Comparison of ENCODE assay signal across 8 cellular contexts in the genomic region with DNA sequence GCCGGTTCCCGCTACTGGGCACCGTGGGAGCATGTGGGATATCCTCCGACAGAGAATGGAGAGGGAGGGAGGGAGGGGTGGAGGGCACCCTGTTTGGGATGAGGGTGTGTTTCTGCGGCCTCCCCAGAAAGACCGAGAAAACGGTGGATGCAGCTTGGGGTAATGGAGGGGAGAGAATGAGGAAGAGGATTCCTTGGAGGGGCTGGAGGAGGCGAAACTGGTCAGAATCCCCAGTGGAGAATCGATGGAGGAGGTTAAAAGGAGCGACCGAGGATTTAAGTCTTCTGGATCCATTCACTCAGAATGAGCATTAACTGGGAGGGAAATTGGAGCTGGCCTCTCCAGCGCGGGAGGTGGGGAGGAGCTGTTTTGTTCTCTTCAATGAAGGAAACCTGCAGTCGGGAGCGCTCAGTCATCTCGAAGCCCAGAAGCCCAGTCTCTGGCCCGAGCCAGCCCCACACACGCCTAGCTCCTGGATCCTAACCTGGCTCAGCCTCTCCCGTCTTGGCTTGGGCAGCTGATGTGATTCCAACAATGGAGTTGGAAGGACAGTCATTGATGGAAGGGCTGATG. TPM values are rescaled to one million over a fixed set of nuclear protein-coding genes. Genes with fewer than 3 reads are reported as not detected.
DNase-seq lines count a peak whose midpoint lies in the region; ATAC-seq and TF ChIP-seq lines count a peak whose summit lies in the region.

No MANE protein-coding gene starts in this region.

- H3K9me3 Mint-ChIP-seq in activated naive CD4-positive, alpha-beta T cell treated with anti-CD3 and anti-CD28 coated beads, Interleukin-2, amount 50 U/mL, for 24 hours: no peaks in the 10 kb centered on the region
- H3K9me3 Mint-ChIP-seq in natural killer cell treated with Interleukin-12 subunit alpha and Interleukin-12 subunit beta and Interleukin-15 and Interleukin-18, amount 100 ng/mL, for 72 hours: no peaks in the 10 kb centered on the region

- no peaks in the 10 kb centered on the region for H3K27me3 Mint-ChIP-seq in activated naive CD4-positive, alpha-beta T cell treated with anti-CD3 and anti-CD28 coated beads, Interleukin-2, amount 50 U/mL, for 24 hours
- peaks cover 0 to 11% of the 10 kb centered on the region in 2 donors for H3K27me3 Mint-ChIP-seq in natural killer cell treated with Interleukin-12 subunit alpha and Interleukin-12 subunit beta and Interleukin-15 and Interleukin-18, amount 100 ng/mL, for 72 hours

- H3K4me3 ChIP-seq in SK-N-MC: peak overlapping the region; percentile 90

- H3K9me3 ChIP-seq in SK-N-MC (ENCODE audit: low read depth, low read length): no peaks in the 10 kb centered on the region

- H3K36me3 ChIP-seq in SK-N-MC (ENCODE audit: insufficient read depth, low read length): peaks cover 14% of the 10 kb centered on the region

- peak overlapping the region; percentile 77 for H3K9ac ChIP-seq in SK-N-MC (ENCODE audit: insufficient read length)

- DNase-seq in activated naive CD4-positive, alpha-beta T cell treated with anti-CD3 and anti-CD28 coated beads, Interleukin-2, amount 50 U/mL, for 16 hours: no peak
- no peak for DNase-seq in SK-N-MC (ENCODE audit: low read depth, low spot score)
- peak; percentile 31 to 71 for DNase-seq in erythroblast (lab: John Stamatoyannopoulos, UW)
- DNase-seq in natural killer cell treated with Interleukin-12 subunit alpha and Interleukin-12 subunit beta and Interleukin-15 and Interleukin-18, amount 100 ng/mL, for 72 hours (ENCODE audit: low spot score): no peak
- no peak for DNase-seq in activated gamma-delta T cell (lab: John Stamatoyannopoulos, UW)
- no peak for DNase-seq in HK-2 (ENCODE audit: unreplicated experiment)

- no peak for TF ChIP-seq POLR2A in erythroblast (IDR thresholded peaks at IDR 0.05; ENCODE audit: low read length)

- H3K27ac Mint-ChIP-seq in activated naive CD4-positive, alpha-beta T cell treated with anti-CD3 and anti-CD28 coated beads, Interleukin-2, amount 50 U/mL, for 24 hours: no peak overlapping the region
- H3K27ac Mint-ChIP-seq in natural killer cell treated with Interleukin-12 subunit alpha and Interleukin-12 subunit beta and Interleukin-15 and Interleukin-18, amount 100 ng/mL, for 72 hours: peak overlapping the region in 1 of 2 donors; percentile 90

- no peak overlapping the region for H3K27ac ChIP-seq in SK-N-MC

- no peaks in the 10 kb centered on the region for H3K36me3 Mint-ChIP-seq in activated naive CD4-positive, alpha-beta T cell treated with anti-CD3 and anti-CD28 coated beads, Interleukin-2, amount 50 U/mL, for 24 hours
- H3K36me3 Mint-ChIP-seq in natural killer cell treated with Interleukin-12 subunit alpha and Interleukin-12 subunit beta and Interleukin-15 and Interleukin-18, amount 100 ng/mL, for 72 hours: no peaks in the 10 kb centered on the region

- peaks cover 46% of the 10 kb centered on the region for H3K4me1 Mint-ChIP-seq in activated naive CD4-positive, alpha-beta T cell treated with anti-CD3 and anti-CD28 coated beads, Interleukin-2, amount 50 U/mL, for 24 hours
- peaks cover 28 to 33% of the 10 kb centered on the region in 2 donors for H3K4me1 Mint-ChIP-seq in natural killer cell treated with Interleukin-12 subunit alpha and Interleukin-12 subunit beta and Interleukin-15 and Interleukin-18, amount 100 ng/mL, for 72 hours (ENCODE audit: low read depth in 2 of 2)

- H3K4me3 Mint-ChIP-seq in activated naive CD4-positive, alpha-beta T cell treated with anti-CD3 and anti-CD28 coated beads, Interleukin-2, amount 50 U/mL, for 24 hours: peak overlapping the region; percentile 89
- H3K4me3 Mint-ChIP-seq in natural killer cell treated with Interleukin-12 subunit alpha and Interleukin-12 subunit beta and Interleukin-15 and Interleukin-18, amount 100 ng/mL, for 72 hours: peak overlapping the region; percentile 88

- no peak for ATAC-seq in natural killer cell treated with Interleukin-12 subunit alpha and Interleukin-12 subunit beta and Interleukin-15 and Interleukin-18, amount 100 ng/mL, for 72 hours
- no peak for ATAC-seq in GM21423 (IDR thresholded peaks at IDR 0.05; ENCODE audit: unreplicated experiment)

RNA-seq across cellular contexts. Expression of gene ARG2, which starts 0.6 kb away (rescaled TPM):
- 1 to 10 TPM; 4.3 to 8.0 TPM for total RNA-seq in natural killer cell treated with Interleukin-12 subunit alpha and Interleukin-12 subunit beta and Interleukin-15 and Interleukin-18, amount 100 ng/mL, for 72 hours

RNA-seq across cellular contexts. Expression of gene PIGH, which starts 20.2 kb away (rescaled TPM):
- total RNA-seq in natural killer cell treated with Interleukin-12 subunit alpha and Interleukin-12 subunit beta and Interleukin-15 and Interleukin-18, amount 100 ng/mL, for 72 hours: 10 to 100 TPM; 30.1 to 37.4 TPM

RNA-seq across cellular contexts. Expression of gene VTI1B, which starts 54.1 kb away (rescaled TPM):
- 10 to 100 TPM; 73.5 to 76.6 TPM for total RNA-seq in natural killer cell treated with Interleukin-12 subunit alpha and Interleukin-12 subunit beta and Interleukin-15 and Interleukin-18, amount 100 ng/mL, for 72 hours

Comparison
In these comparisons a context has a peak if more than half of its experiments do, and no peak if none do; other contexts are left out.
1. DNase-seq: peak in erythroblast (2 of 2); none in activated naive CD4-positive, alpha-beta T cell treated with anti-CD3 and anti-CD28 coated beads, Interleukin-2, amount 50 U/mL, for 16 hours (single experiment), SK-N-MC (single experiment), natural killer cell treated with Interleukin-12 subunit alpha and Interleukin-12 subunit beta and Interleukin-15 and Interleukin-18, amount 100 ng/mL, for 72 hours (single experiment), activated gamma-delta T cell (single experiment) and HK-2 (single experiment).